In the genomic region with DNA sequence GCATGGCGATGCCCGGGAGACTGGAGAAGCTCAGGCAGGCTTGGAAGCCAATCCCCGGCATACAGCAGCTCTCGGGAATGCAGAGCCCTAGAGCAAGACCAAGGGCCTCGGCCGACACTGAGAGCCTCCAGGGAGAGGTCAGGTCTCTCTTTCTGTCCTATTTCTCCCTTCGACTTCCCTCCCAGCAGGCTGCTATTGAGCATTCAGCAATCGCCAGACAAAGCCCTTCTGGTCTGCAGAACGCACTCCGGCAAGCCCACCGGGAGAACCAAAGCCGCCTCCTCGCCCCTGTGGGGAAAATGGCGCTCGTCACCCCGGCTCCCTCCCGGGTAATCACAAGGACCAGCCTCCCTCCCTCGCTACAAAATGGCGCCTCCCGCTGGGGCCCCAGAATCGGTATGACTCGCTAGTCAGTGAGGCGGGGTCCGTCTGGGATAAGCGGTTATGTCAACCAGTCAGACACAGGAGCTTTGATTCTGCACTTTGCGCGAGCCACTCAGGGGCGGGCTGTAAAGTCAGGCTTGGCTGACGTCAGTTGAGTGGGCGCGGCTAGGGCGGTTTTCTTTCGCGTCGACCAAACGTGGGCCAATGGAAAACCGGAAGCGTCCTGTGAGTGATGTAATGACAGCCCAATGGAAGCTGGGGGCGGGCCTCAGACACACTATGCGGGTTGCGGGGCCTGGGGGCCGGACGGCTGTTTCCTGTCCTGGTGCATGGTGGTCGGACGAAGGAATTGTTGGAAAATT, we compare ENCODE assay signal across 8 cellular contexts. TPM values are rescaled to one million over a fixed set of nuclear protein-coding genes. Genes with fewer than 3 reads are reported as not detected.
DNase-seq lines count a peak whose midpoint lies in the region; ATAC-seq and TF ChIP-seq lines count a peak whose summit lies in the region.

A gene (plus strand): TSS at position 691 of the 746 bp plus-strand sequence. CDS start 10,297 bp downstream, outside the sequence.

- peak; percentile 87 for ATAC-seq in GM21723 (IDR thresholded peaks at IDR 0.05; ENCODE audit: unreplicated experiment)
- peak; percentile 95 for ATAC-seq in Panc1
- ATAC-seq in activated T-cell treated with anti-CD3 and anti-CD28 coated beads, Interleukin-2, amount 50 U/mL, for 4 hours = peak; percentile 88 to 89

- peaks cover 24% of the 10 kb centered on the region for H3K4me1 Mint-ChIP-seq in activated T-cell treated with anti-CD3 and anti-CD28 coated beads, Interleukin-2, amount 50 U/mL, for 4 hours (ENCODE audit: low read depth)

- H3K36me3 ChIP-seq in Panc1 (ENCODE audit: control insufficient read depth, insufficient read depth, low read length) (no peaks in the 10 kb centered on the region; the same call in 1 of the 2 replicates), esophagus (ENCODE audit: control insufficient read depth in 2 of 2, insufficient read depth in 2 of 2, low read length in 1 of 2) (no peaks in the 10 kb centered on the region), mucosa of stomach (ENCODE audit: control insufficient read depth, insufficient read depth, low read length) (no peaks in the 10 kb centered on the region)

- H3K27me3 ChIP-seq in Panc1 (ENCODE audit: control insufficient read depth, insufficient read depth, low read length) = no peaks in the 10 kb centered on the region
- H3K27me3 ChIP-seq in esophagus (ENCODE audit: control insufficient read depth in 1 of 2, insufficient read depth in 2 of 2, low read length in 2 of 2) = no peaks in the 10 kb centered on the region
- H3K27me3 ChIP-seq in mucosa of stomach (ENCODE audit: control insufficient read depth, insufficient read depth, low read length) = no peaks in the 10 kb centered on the region

- WGBS in esophagus, 2 donors = 0% methylated on average over 45 of the region's 45 CpGs

- no TSS peak for BruUV-seq in Panc1 (replicated peaks; lab: Mats Ljungman, UMichigan)

- TF ChIP-seq CTCF in Panc1 (IDR thresholded peaks at IDR 0.05) = no peak

- peak within 1 kb of the TSS; percentile 89 for H3K4me3 Mint-ChIP-seq in activated T-cell treated with anti-CD3 and anti-CD28 coated beads, Interleukin-2, amount 50 U/mL, for 4 hours

- no peaks in the 10 kb centered on the region for H3K9me3 Mint-ChIP-seq in activated T-cell treated with anti-CD3 and anti-CD28 coated beads, Interleukin-2, amount 50 U/mL, for 4 hours

- peak; percentile 100 for DNase-seq in DMS53 (lab: John Stamatoyannopoulos, UW)
- DNase-seq in KG1 (lab: John Stamatoyannopoulos, UW) = peak; percentile 99
- peak; percentile 100 for DNase-seq in Panc1 (ENCODE audit: low read depth, low spot score)
- peak; percentile 100 for DNase-seq in activated T-cell treated with anti-CD3 and anti-CD28 coated beads, Interleukin-2, amount 50 U/mL, for 4 hours
- peak; percentile 99 to 100 for DNase-seq in stimulated activated CD8-positive, alpha-beta memory T cell treated with anti-CD3 and anti-CD28 coated beads, Interleukin-7, amount 100 ng/mL, for 1 hour (ENCODE audit: low read depth in 2 of 2)

- H3K27ac ChIP-seq in Panc1 (ENCODE audit: low read length) (peak within 1 kb of the TSS; percentile 100), esophagus (ENCODE audit: low read depth in 2 of 2, low read length in 1 of 2) (peak within 1 kb of the TSS; percentile 100)

- no peaks in the 10 kb centered on the region for H3K27me3 Mint-ChIP-seq in activated T-cell treated with anti-CD3 and anti-CD28 coated beads, Interleukin-2, amount 50 U/mL, for 4 hours (ENCODE audit: low read depth)

- peaks cover 4% of the 10 kb centered on the region for H3K36me3 Mint-ChIP-seq in activated T-cell treated with anti-CD3 and anti-CD28 coated beads, Interleukin-2, amount 50 U/mL, for 4 hours (ENCODE audit: insufficient read depth)

- POLR2A ChIA-PET in Panc1 (lab: Charles Lee) = interaction anchor here (0.6 to 1.9 kb wide), 20 partner anchors 10 to 1400 kb away, joined by 3 to 18 read pairs (median 4); a partner anchor contains a TSS

- peak within 1 kb of the TSS; percentile 100 for H3K9ac ChIP-seq in mucosa of stomach (ENCODE audit: low read length)

- intact Hi-C loops in Panc1 (cut with micrococcal nuclease; ENCODE audit: unreplicated experiment) = loop anchor here (5.0 kb wide), 1 partner anchor 107 kb away; no protein-coding TSS in a partner anchor

- H3K4me3 ChIP-seq in Panc1 (ENCODE audit: low read depth in 2 of 2, low read length in 2 of 2) (peak within 1 kb of the TSS; percentile 94), esophagus (ENCODE audit: low read depth in 1 of 2, low read length in 2 of 2) (peak within 1 kb of the TSS; percentile 93 to 96), mucosa of stomach (ENCODE audit: low read length) (peak within 1 kb of the TSS; percentile 100)

- CTCF ChIA-PET in Panc1 (lab: Charles Lee) = interaction anchor here (1.3 kb wide), 1 partner anchor 46 kb away, joined by 7 read pairs; no protein-coding TSS in a partner anchor

- peaks cover 23% of the 10 kb centered on the region for H3K4me1 ChIP-seq in Panc1 (ENCODE audit: control insufficient read depth, insufficient read depth, low read length)
- H3K4me1 ChIP-seq in esophagus (ENCODE audit: control insufficient read depth in 2 of 2, insufficient read depth in 2 of 2, low read length in 1 of 2) = no peaks in the 10 kb centered on the region
- H3K4me1 ChIP-seq in mucosa of stomach (ENCODE audit: control insufficient read depth, insufficient read depth, low read length) = peaks cover 6% of the 10 kb centered on the region

- in situ Hi-C loops in Panc1 (cut with HindIII; ENCODE audit: low pct_unique_long_range_greater_than_20kb, low sequenced_read_pairs) = no loop called here

- no peaks in the 10 kb centered on the region for H3K9me3 ChIP-seq in Panc1 (ENCODE audit: control insufficient read depth, insufficient read depth, low read depth, low read length)
- no peaks in the 10 kb centered on the region for H3K9me3 ChIP-seq in esophagus (ENCODE audit: control insufficient read depth in 2 of 2, insufficient read depth in 1 of 2, low read depth in 1 of 2, low read length in 1 of 2)
- no peaks in the 10 kb centered on the region for H3K9me3 ChIP-seq in mucosa of stomach (ENCODE audit: control insufficient read depth, low read length)

RNA-seq across cellular contexts. Expression of the gene that starts here (rescaled TPM):
- total RNA-seq in Panc1 (2021; ENCODE audit: unreplicated experiment) = 30.2 TPM
- polyA plus RNA-seq in Panc1 (2012; ENCODE audit: insufficient read length) = 14.9 TPM
- 10 to 100 TPM; 26.5 to 35.2 (median 29.7) TPM for total RNA-seq in activated T-cell treated with anti-CD3 and anti-CD28 coated beads, Interleukin-2, amount 50 U/mL, for 4 hours
- 10 to 100 TPM in 1 of 2 donors, 1 to 10 TPM in 1; 9.9 to 12.3 TPM for polyA plus RNA-seq in esophagus

Comparison
In these comparisons a context has a peak if more than half of its experiments do, and no peak if none do; other contexts are left out.
1. Peak in every context shown above with its lines: DNase-seq, ATAC-seq, H3K4me3 ChIP-seq and H3K27ac ChIP-seq.